ENCODE assay signal across 1 cellular context in the genomic region with DNA sequence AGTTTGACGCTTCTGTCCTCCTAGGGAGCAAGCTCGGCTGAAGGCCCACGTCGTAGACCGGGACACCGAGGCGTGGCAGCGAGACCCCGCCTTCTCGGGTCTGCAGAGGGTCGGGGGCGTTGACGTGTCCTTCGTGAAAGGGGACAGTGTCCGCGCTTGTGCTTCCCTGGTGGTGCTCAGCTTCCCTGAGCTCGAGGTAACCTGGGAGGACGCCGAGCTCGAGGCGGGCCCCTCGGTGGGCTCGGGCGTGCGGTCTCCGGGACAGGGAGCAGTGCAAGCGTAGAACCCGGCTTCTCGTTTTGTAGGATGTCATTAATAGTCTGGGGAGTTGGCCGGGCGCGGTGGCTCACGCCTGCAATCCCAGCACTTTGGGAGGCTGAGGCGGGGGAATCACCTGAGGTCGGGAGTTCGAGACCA.
TF ChIP-seq lines count a peak whose summit lies in the region.

No MANE protein-coding gene starts in this region.

TF ChIP-seq in neural cell, 6 proteins besides CTCF, POLR2A, EP300 and RAD21 (continued from another document):
- TF ChIP-seq SMC3 (conservative IDR thresholded peaks at IDR 0.05; ENCODE audit: poor library complexity) (no peak), MXI1 (conservative IDR thresholded peaks at IDR 0.05; ENCODE audit: poor library complexity, severe bottlenecking) (no peak), TAF1 (IDR thresholded peaks at IDR 0.05; ENCODE audit: low read depth) (no peak)
